ENCODE assay signal across 10 cellular contexts in genomic region chr1:32521165-32521564, GRCh38. TPM values are rescaled to one million over a fixed set of nuclear protein-coding genes. Genes with fewer than 3 reads are reported as not detected.
DNase-seq lines count a peak whose midpoint lies in the region; ATAC-seq and TF ChIP-seq lines count a peak whose summit lies in the region.
"Had no signal": no experiment of that assay in that cellular context is flagged by ENCODE, and none has a peak within 500 bp of the region (broad histone marks: within the 10 kb centered on the region; RNA-seq: fewer than 3 reads in every experiment).

No MANE protein-coding gene starts in this region.

- no peak overlapping the region for H2AK5ac ChIP-seq in mesendoderm (ENCODE audit: low read length)

- H2BK5ac ChIP-seq in mesendoderm (ENCODE audit: low read length) = no peak overlapping the region

- H3K36me3 ChIP-seq in DND-41 (ENCODE audit: insufficient read depth, low read length) (no peaks in the 10 kb centered on the region), HEK293 (ENCODE audit: control insufficient read depth in 2 of 2, insufficient read depth in 1 of 2, low read length in 2 of 2) (no peaks in the 10 kb centered on the region), mesendoderm (ENCODE audit: control insufficient read depth, insufficient read depth, low read length) (no peaks in the 10 kb centered on the region), Peyer's patch (no peaks in the 10 kb centered on the region)

- no peak overlapping the region for H2BK120ac ChIP-seq in mesendoderm (ENCODE audit: low read depth, low read length)

- no peak overlapping the region for H3K4me3 ChIP-seq in DND-41 (ENCODE audit: low read depth in 1 of 2, low read length in 2 of 2)
- H3K4me3 ChIP-seq in HEK293 (ENCODE audit: low read depth, low read length) = no peak overlapping the region
- H3K4me3 ChIP-seq in mesendoderm (ENCODE audit: low read length) = no peak overlapping the region
- H3K4me3 ChIP-seq in Peyer's patch = no peak overlapping the region
- H3K4me3 ChIP-seq: body of pancreas had no signal

- no peak overlapping the region for H3K9ac ChIP-seq in DND-41 (ENCODE audit: low read depth, low read length)
- no peak overlapping the region for H3K9ac ChIP-seq in mesendoderm (ENCODE audit: low read length)

- H3K9me3 ChIP-seq in DND-41 (ENCODE audit: insufficient read depth, low read length, severe bottlenecking) (no peaks in the 10 kb centered on the region), HEK293 (ENCODE audit: control insufficient read depth, insufficient read depth, low read depth, low read length) (no peaks in the 10 kb centered on the region), Peyer's patch (no peaks in the 10 kb centered on the region)
- H3K9me3 ChIP-seq: body of pancreas had no signal

- no CpG with 5 or more reads among the region's 6 CpGs for WGBS in mesendoderm (ENCODE audit: extremely low coverage, insufficient coverage, low lambda C conversion rate)

- peak overlapping the region; percentile 73 for H3K56ac ChIP-seq in mesendoderm (ENCODE audit: low read length)

- H4K5ac ChIP-seq in mesendoderm (ENCODE audit: low read length) = no peak overlapping the region

- ATAC-seq in DND-41 (ENCODE audit: insufficient read depth, low read depth) (no peak), GM21526 (IDR thresholded peaks at IDR 0.05; ENCODE audit: low FRiP score, unreplicated experiment) (no peak), HG02973 (IDR thresholded peaks at IDR 0.05; ENCODE audit: unreplicated experiment) (no peak)
- no peak for ATAC-seq in activated T-cell treated with anti-CD3 and anti-CD28 coated beads, Interleukin-2, amount 50 U/mL, for 72 hours (replicated peaks in 1 of 2)

- peaks cover 11% of the 10 kb centered on the region for H3K27me3 Mint-ChIP-seq in activated T-cell treated with anti-CD3 and anti-CD28 coated beads, Interleukin-2, amount 50 U/mL, for 72 hours (ENCODE audit: low read depth)

- DNase-seq in DND-41 (no peak), mesendoderm (peak; percentile 55), DMS114 treated with DMSO at 0.1 percent for 48 hours (lab: John Stamatoyannopoulos, UW; ENCODE audit: unreplicated experiment) (no peak), Peyer's patch (no peak)
- no peak for DNase-seq in activated T-cell treated with anti-CD3 and anti-CD28 coated beads, Interleukin-2, amount 50 U/mL, for 72 hours

- H3K4me2 ChIP-seq in DND-41 (ENCODE audit: insufficient read depth, low read length) (peak overlapping the region; percentile 62), mesendoderm (ENCODE audit: low read length) (no peak overlapping the region)

- no peak overlapping the region for H3K27ac Mint-ChIP-seq in activated T-cell treated with anti-CD3 and anti-CD28 coated beads, Interleukin-2, amount 50 U/mL, for 72 hours

- H3K4me1 Mint-ChIP-seq in activated T-cell treated with anti-CD3 and anti-CD28 coated beads, Interleukin-2, amount 50 U/mL, for 72 hours (ENCODE audit: low read depth) = peaks cover 21% of the 10 kb centered on the region

- CTCF ChIA-PET in HEK293 (lab: Yijun Ruan, JAX) = interaction anchor here (0.6 to 2.4 kb wide), 22 partner anchors 14 to 353 kb away, joined by 3 to 18 read pairs (median 4); partner anchors contain the start of gene ZBTB8B

- H3K4me3 Mint-ChIP-seq in activated T-cell treated with anti-CD3 and anti-CD28 coated beads, Interleukin-2, amount 50 U/mL, for 72 hours = peak overlapping the region; percentile 75 to 79

- H3K18ac ChIP-seq in mesendoderm (ENCODE audit: low read length) = no peak overlapping the region

- H3K4me1 ChIP-seq in DND-41 (ENCODE audit: insufficient read depth, low read length) = peaks cover 8% of the 10 kb centered on the region; the same call in 1 of the 2 replicates
- no peaks in the 10 kb centered on the region for H3K4me1 ChIP-seq in HEK293 (ENCODE audit: control insufficient read depth, insufficient read depth, low read length)
- H3K4me1 ChIP-seq in mesendoderm (ENCODE audit: control insufficient read depth, low read depth, low read length) = no peaks in the 10 kb centered on the region
- H3K4me1 ChIP-seq in Peyer's patch = peaks cover 0 to 5% (median 0%) of the 10 kb centered on the region in 4 donors

- H3K79me2 ChIP-seq in DND-41 (ENCODE audit: insufficient read depth, low read length) (no peaks in the 10 kb centered on the region), mesendoderm (ENCODE audit: control insufficient read depth, insufficient read depth, low read length) (no peaks in the 10 kb centered on the region)

- POLR2A ChIA-PET in HEK293 (lab: Yijun Ruan, JAX) = interaction anchor here (0.5 to 1.5 kb wide), 11 partner anchors 14 to 509 kb away, joined by 3 to 8 read pairs (median 4); partner anchors contain the start of genes RBBP4 and RNF19B

- no peak overlapping the region for H4K8ac ChIP-seq in mesendoderm (ENCODE audit: low read depth, low read length)

- no peaks in the 10 kb centered on the region for H3K36me3 Mint-ChIP-seq in activated T-cell treated with anti-CD3 and anti-CD28 coated beads, Interleukin-2, amount 50 U/mL, for 72 hours (ENCODE audit: insufficient read depth in 2 of 2)

- TF ChIP-seq CTCF in DND-41 (IDR thresholded peaks at IDR 0.05; ENCODE audit: borderline replicate concordance, extremely low read depth, low read length, poor library complexity, severe bottlenecking) (peak; percentile 16), HEK293 (tag by site-specific recombination; IDR thresholded peaks at IDR 0.05) (no peak), Peyer's patch (IDR thresholded peaks at IDR 0.05) (no peak)

- no peak overlapping the region for H3K23ac ChIP-seq in mesendoderm (ENCODE audit: low read length)

- no peak for TF ChIP-seq POLR2A in Peyer's patch (IDR thresholded peaks at IDR 0.05)

- H3K4ac ChIP-seq in mesendoderm (ENCODE audit: low read depth, low read length) = no peak overlapping the region

- H2BK15ac ChIP-seq in mesendoderm (replicated peaks; ENCODE audit: low read depth) = no peak overlapping the region

- no peaks in the 10 kb centered on the region for H3K79me1 ChIP-seq in mesendoderm (ENCODE audit: low read length)

- H4K20me1 ChIP-seq in DND-41 (ENCODE audit: insufficient read depth, low read length) = no peaks in the 10 kb centered on the region

- H3K27ac ChIP-seq in DND-41 (ENCODE audit: low read length) (no peak overlapping the region), HEK293 (ENCODE audit: extremely low read depth, low read depth, low read length) (no peak overlapping the region), mesendoderm (ENCODE audit: low read depth, low read length) (no peak overlapping the region), Peyer's patch (no peak overlapping the region)
- H3K27ac ChIP-seq: body of pancreas, VCaP had no signal

- peak overlapping the region; percentile 77 for H2AFZ ChIP-seq in DND-41 (ENCODE audit: low read depth, low read length)

- H3K9me3 Mint-ChIP-seq in activated T-cell treated with anti-CD3 and anti-CD28 coated beads, Interleukin-2, amount 50 U/mL, for 72 hours = no peaks in the 10 kb centered on the region

- H3K27me3 ChIP-seq in DND-41 (ENCODE audit: insufficient read depth, low read length, poor library complexity) = peaks cover 3% of the 10 kb centered on the region
- H3K27me3 ChIP-seq in mesendoderm (ENCODE audit: insufficient read depth, low read length, poor library complexity) = no peaks in the 10 kb centered on the region
- no peaks in the 10 kb centered on the region for H3K27me3 ChIP-seq in Peyer's patch
- H3K27me3 ChIP-seq: body of pancreas had no signal

TF ChIP-seq in HEK293, 187 proteins besides CTCF, POLR2A, EP300 and RAD21 (continues in another document):
- TF ChIP-seq HIC1 (tag by site-specific recombination; IDR thresholded peaks at IDR 0.05) = 0 out of 2 replicates have a peak, but pooled peaks have one; percentile 48
- TF ChIP-seq ZNF449 (tag by site-specific recombination; IDR thresholded peaks at IDR 0.05) = 0 out of 2 replicates have a peak, but pooled peaks have one; percentile 8
- no peak for TF ChIP-seq ZNF19 (tag by site-specific recombination; IDR thresholded peaks at IDR 0.05; ENCODE audit: low read depth)
- TF ChIP-seq ZNF274 (IDR thresholded peaks at IDR 0.05; ENCODE audit: low read length) = no peak
- TF ChIP-seq ZNF274 (tag by site-specific recombination; IDR thresholded peaks at IDR 0.05; ENCODE audit: borderline replicate concordance) = no peak
- TF ChIP-seq SCRT1 (tag by site-specific recombination; IDR thresholded peaks at IDR 0.05; ENCODE audit: borderline replicate concordance) = peak; percentile 90; the same call in 1 of the 2 replicates

RNA-seq across cellular contexts. Expression of gene ZBTB8A, which starts 18.1 kb away (rescaled TPM):
- 1 to 10 TPM in 1 of 2 donors, under 1 TPM in 1; 0.56 to 1.8 TPM for total RNA-seq in activated T-cell treated with anti-CD3 and anti-CD28 coated beads, Interleukin-2, amount 50 U/mL, for 72 hours
- polyA plus RNA-seq in mesendoderm (2013, experiment 1 of 2) = 7.1 TPM
- polyA plus RNA-seq in mesendoderm (2013, experiment 2 of 2) = 7.1 TPM
- total RNA-seq in Peyer's patch = 1 to 10 TPM; 2.3 to 5.8 (median 4.7) TPM

RNA-seq across cellular contexts. Expression of gene ZBTB8B, which starts 56.3 kb away (rescaled TPM):
- total RNA-seq in activated T-cell treated with anti-CD3 and anti-CD28 coated beads, Interleukin-2, amount 50 U/mL, for 72 hours = not detected
- 0.59 TPM for polyA plus RNA-seq in mesendoderm (2013, experiment 1 of 2)
- polyA plus RNA-seq in mesendoderm (2013, experiment 2 of 2) = 0.59 TPM
- under 1 TPM in 2 of 4 donors, not detected in 2; 0.13 to 0.19 TPM for total RNA-seq in Peyer's patch
